In the genomic region with DNA sequence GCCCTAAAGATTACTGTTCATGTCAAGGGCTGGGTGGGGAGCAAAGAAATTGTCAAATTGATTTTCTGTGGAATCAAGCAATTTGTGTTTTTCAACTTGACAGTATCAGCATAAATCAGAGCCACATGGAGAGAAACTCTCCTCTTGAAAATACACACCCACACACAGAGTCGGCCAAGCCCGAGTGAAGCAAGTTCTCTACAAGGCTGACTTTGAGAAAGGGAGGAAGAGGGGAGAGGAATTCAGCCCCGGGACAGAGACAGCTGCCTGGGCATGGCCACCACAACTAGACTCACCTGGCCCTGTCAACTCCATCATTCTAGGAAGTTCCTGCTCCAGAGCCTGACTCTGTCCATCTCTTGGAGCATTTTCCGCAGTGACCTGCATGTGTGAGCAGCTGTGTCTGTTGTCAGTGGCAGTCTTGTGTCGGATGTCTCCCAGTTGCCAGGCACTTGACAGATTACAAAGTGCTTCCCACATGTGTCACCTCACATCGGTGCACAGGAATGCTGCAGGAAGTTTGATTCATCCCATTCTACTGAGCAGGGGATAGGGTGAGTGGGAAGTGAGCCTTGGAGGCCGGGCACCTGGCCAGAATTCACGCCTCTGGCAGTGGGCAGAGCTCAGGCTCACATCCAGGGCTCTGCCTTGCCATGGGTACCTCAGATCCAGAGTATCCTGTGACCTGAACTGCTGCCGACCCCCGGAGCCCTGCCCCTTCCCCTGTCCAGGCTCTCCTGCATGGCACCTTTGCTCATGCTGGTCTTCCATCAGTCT, we compare ENCODE assay signal across 10 cellular contexts. TPM values are rescaled to one million over a fixed set of nuclear protein-coding genes. Genes with fewer than 3 reads are reported as not detected.
A peak's percentile ranks its signal among the peaks of the same experiment; 100 is the strongest.
DNase-seq lines count a peak whose midpoint lies in the region; ATAC-seq lines count a peak whose summit lies in the region.
"Had no signal": no experiment of that assay in that cellular context is flagged by ENCODE, and none has a peak within 500 bp of the region (broad histone marks: within the 10 kb centered on the region; RNA-seq: fewer than 3 reads in every experiment).

No MANE protein-coding gene starts in this region.

- H3K4me1 ChIP-seq in skeletal muscle satellite cell (ENCODE audit: control insufficient read depth, insufficient read depth, low read length), result peaks cover 18% of the 10 kb centered on the region
- H3K4me1 ChIP-seq: testis had no signal

- ATAC-seq in stimulated activated memory B cell treated with anti-CD40 and anti-IgM and Interleukin-4, amounts not matched to agents 10 μg/mL and 1 μg/mL and 100 μg/mL, for 72 hours, result no peak
- ATAC-seq: GM23338 had no signal

- no peak overlapping the region for H3K27ac Mint-ChIP-seq in activated T-cell treated with anti-CD3 and anti-CD28 coated beads, Interleukin-2, amount 50 U/mL, for 24 hours
- no peak overlapping the region for H3K27ac Mint-ChIP-seq in stimulated activated memory B cell treated with anti-CD40 and anti-IgM and Interleukin-4, amounts not matched to agents 10 μg/mL and 1 μg/mL and 100 μg/mL, for 72 hours
- H3K27ac Mint-ChIP-seq: GM23338 had no signal

- H3K4me3 ChIP-seq in skeletal muscle satellite cell (ENCODE audit: low read length), result peak overlapping the region; percentile 14
- H3K4me3 ChIP-seq: GM23338, lung, testis had no signal

- no peaks in the 10 kb centered on the region for H3K27me3 ChIP-seq in skeletal muscle satellite cell (ENCODE audit: control insufficient read depth, insufficient read depth, low read length)
- H3K27me3 ChIP-seq: testis had no signal

- DNase-seq in HCEC 1CT (peak; percentile 71), T1000 (lab: John Stamatoyannopoulos, UW) (peak; percentile 81), globus pallidus (ENCODE audit: low spot score) (peak; percentile 25), amniotic stem cell (lab: John Stamatoyannopoulos, UW) (no peak)
- no peak for DNase-seq in activated T-cell treated with anti-CD3 and anti-CD28 coated beads, Interleukin-2, amount 50 U/mL, for 24 hours
- DNase-seq: testis had no signal

- H3K9ac ChIP-seq in skeletal muscle satellite cell (ENCODE audit: low read depth, low read length), result peak overlapping the region; percentile 47

- H3K27me3 Mint-ChIP-seq in activated T-cell treated with anti-CD3 and anti-CD28 coated beads, Interleukin-2, amount 50 U/mL, for 24 hours, result no peaks in the 10 kb centered on the region
- H3K27me3 Mint-ChIP-seq in stimulated activated memory B cell treated with anti-CD40 and anti-IgM and Interleukin-4, amounts not matched to agents 10 μg/mL and 1 μg/mL and 100 μg/mL, for 72 hours, result peaks cover 12% of the 10 kb centered on the region

- no peaks in the 10 kb centered on the region for H3K36me3 ChIP-seq in skeletal muscle satellite cell (ENCODE audit: insufficient read depth, low read length)

- peaks cover 9% of the 10 kb centered on the region for H3K9me3 Mint-ChIP-seq in activated T-cell treated with anti-CD3 and anti-CD28 coated beads, Interleukin-2, amount 50 U/mL, for 24 hours
- H3K9me3 Mint-ChIP-seq in stimulated activated memory B cell treated with anti-CD40 and anti-IgM and Interleukin-4, amounts not matched to agents 10 μg/mL and 1 μg/mL and 100 μg/mL, for 72 hours, result peaks cover 3% of the 10 kb centered on the region
- H3K9me3 Mint-ChIP-seq: GM23338 had no signal

- no peaks in the 10 kb centered on the region for H3K36me3 Mint-ChIP-seq in activated T-cell treated with anti-CD3 and anti-CD28 coated beads, Interleukin-2, amount 50 U/mL, for 24 hours (ENCODE audit: low read depth)
- no peaks in the 10 kb centered on the region for H3K36me3 Mint-ChIP-seq in stimulated activated memory B cell treated with anti-CD40 and anti-IgM and Interleukin-4, amounts not matched to agents 10 μg/mL and 1 μg/mL and 100 μg/mL, for 72 hours

- no peaks in the 10 kb centered on the region for H3K9me3 ChIP-seq in skeletal muscle satellite cell (replicated peaks; ENCODE audit: low read length)
- H3K9me3 ChIP-seq: testis had no signal

- H3K4me1 Mint-ChIP-seq in activated T-cell treated with anti-CD3 and anti-CD28 coated beads, Interleukin-2, amount 50 U/mL, for 24 hours (ENCODE audit: low read depth), result no peaks in the 10 kb centered on the region
- no peaks in the 10 kb centered on the region for H3K4me1 Mint-ChIP-seq in stimulated activated memory B cell treated with anti-CD40 and anti-IgM and Interleukin-4, amounts not matched to agents 10 μg/mL and 1 μg/mL and 100 μg/mL, for 72 hours

- H3K4me2 ChIP-seq in skeletal muscle satellite cell (ENCODE audit: low read length), result peak overlapping the region; percentile 54
- H3K4me2 ChIP-seq: GM23338 had no signal

- H3K4me3 Mint-ChIP-seq in activated T-cell treated with anti-CD3 and anti-CD28 coated beads, Interleukin-2, amount 50 U/mL, for 24 hours, result no peak overlapping the region
- no peak overlapping the region for H3K4me3 Mint-ChIP-seq in stimulated activated memory B cell treated with anti-CD40 and anti-IgM and Interleukin-4, amounts not matched to agents 10 μg/mL and 1 μg/mL and 100 μg/mL, for 72 hours
- H3K4me3 Mint-ChIP-seq: GM23338 had no signal

RNA-seq across cellular contexts. Expression of a gene that starts 37.9 kb away (rescaled TPM):
- 119 and 212 TPM in 2 replicates for total RNA-seq in skeletal muscle satellite cell (2012; rRNA removed)

Comparison
In these comparisons a context has a peak if more than half of its experiments do, and no peak if none do; other contexts are left out.
1. DNase-seq: peak in HCEC 1CT (single experiment), T1000 (single experiment) and globus pallidus (single experiment); none in activated T-cell treated with anti-CD3 and anti-CD28 coated beads, Interleukin-2, amount 50 U/mL, for 24 hours (single experiment) and amniotic stem cell (single experiment).